In the genomic region with DNA sequence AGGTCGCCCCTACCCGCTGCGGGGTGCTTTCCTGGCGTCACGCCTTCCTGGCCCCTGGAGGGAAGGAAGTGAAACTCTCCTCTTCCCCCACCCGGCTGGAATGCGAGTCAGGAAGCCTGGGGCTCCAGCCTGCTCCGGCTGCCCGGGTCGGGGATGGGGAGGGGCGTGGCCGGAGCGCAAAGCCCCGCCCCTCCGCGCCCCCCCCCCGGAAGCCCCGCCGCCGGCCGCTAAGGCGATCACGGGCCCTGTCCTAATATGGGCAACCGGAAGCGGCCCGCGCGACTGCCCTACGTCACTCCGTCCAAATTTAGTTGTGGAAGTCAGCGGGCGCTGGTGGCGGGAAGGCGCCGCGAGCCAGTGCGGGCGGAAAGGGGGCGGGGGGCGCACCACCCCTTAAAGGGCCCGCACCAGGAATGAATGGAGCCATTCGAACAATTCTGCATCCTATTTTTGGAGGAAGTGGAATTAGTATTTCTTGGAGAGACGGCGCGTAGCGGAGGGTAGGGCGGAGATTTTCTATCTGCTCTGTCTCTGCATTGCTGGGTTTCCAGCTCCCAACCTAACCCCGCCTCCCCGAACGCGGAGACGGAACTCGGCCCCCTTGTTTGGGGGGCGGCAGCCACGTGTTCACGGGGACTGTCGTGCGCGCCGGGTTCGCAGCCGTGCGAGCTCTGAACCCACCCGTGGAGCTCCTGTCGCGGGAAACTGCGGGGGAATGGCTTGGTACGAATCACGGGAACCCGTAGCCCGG, we compare ENCODE assay signal across 8 cellular contexts. TPM values are rescaled to one million over a fixed set of nuclear protein-coding genes. Genes with fewer than 3 reads are reported as not detected.
A peak's percentile ranks its signal among the peaks of the same experiment; 100 is the strongest.
DNase-seq lines count a peak whose midpoint lies in the region; ATAC-seq and TF ChIP-seq lines count a peak whose summit lies in the region.

No MANE protein-coding gene starts in this region.

- TF ChIP-seq RAD21 in SK-N-SH (IDR thresholded peaks at IDR 0.05; ENCODE audit: low read length), result no peak; the same call in 1 of the 2 replicates

- WGBS in SK-N-SH (ENCODE audit: low lambda C conversion rate), result 0% methylated on average over 24 of the region's 71 CpGs
- 1% methylated on average over 15 of the region's 71 CpGs; no CpG with 5 or more reads in 1 of the 2 donors for WGBS in gastroesophageal sphincter (ENCODE audit: low coverage in 1 of 2), 2 donors

- peak overlapping the region; percentile 98 to 99 for H3K27ac ChIP-seq in SK-N-SH (ENCODE audit: low read depth in 2 of 2, low read length in 1 of 2)
- H3K27ac ChIP-seq in gastroesophageal sphincter, result peak overlapping the region; percentile 98 to 100 (median 99)
- H3K27ac ChIP-seq in substantia nigra (ENCODE audit: low read depth, low read length, poor library complexity, severe bottlenecking), result peak overlapping the region; percentile 91

- peak overlapping the region; percentile 98 for H3K4me2 ChIP-seq in SK-N-SH

- peak overlapping the region; percentile 94 for H3K9ac ChIP-seq in SK-N-SH

- H2AFZ ChIP-seq in SK-N-SH (ENCODE audit: low read depth), result peak overlapping the region; percentile 39; the same call in 1 of the 2 replicates

- TF ChIP-seq CTCF in SK-N-SH (IDR thresholded peaks at IDR 0.05), result no peak
- peak in 2 of 4 experiments; percentile 24 to 32 for TF ChIP-seq CTCF in gastroesophageal sphincter (IDR thresholded peaks at IDR 0.05)

- H3K4me3 ChIP-seq in SK-N-SH (ENCODE audit: low read depth in 2 of 2, low read length in 1 of 2) (peak overlapping the region; percentile 90 to 94), gastroesophageal sphincter (peak overlapping the region; percentile 94 to 96)

- ATAC-seq in gastroesophageal sphincter, result peak; percentile 73

- H3K79me2 ChIP-seq in SK-N-SH (ENCODE audit: insufficient read depth), result peaks cover 64% of the 10 kb centered on the region

- H3F3A ChIP-seq in SK-N-SH (replicated peaks; ENCODE audit: insufficient read depth), result peaks cover 29% of the 10 kb centered on the region

- peaks cover 25% of the 10 kb centered on the region for H4K20me1 ChIP-seq in SK-N-SH (ENCODE audit: insufficient read depth)

- H3K9me2 ChIP-seq in SK-N-SH, result no peaks in the 10 kb centered on the region

- DNase-seq in ELR (ENCODE audit: low read depth), result peak; percentile 98
- peak; percentile 94 for DNase-seq in HEK293T (ENCODE audit: extremely low spot score)
- DNase-seq in NCI-H1092 treated with DMSO at 0.1 percent for 48 hours (lab: John Stamatoyannopoulos, UW), result peak; percentile 96
- DNase-seq in SK-N-SH, result peak; percentile 95
- DNase-seq in activated naive CD4-positive, alpha-beta T cell treated with anti-CD3 and anti-CD28 coated beads, Interleukin-2, amount 50 U/mL, for 16 hours, result peak; percentile 94
- DNase-seq in nucleus accumbens (lab: John Stamatoyannopoulos, UW), result peak; percentile 61 to 99 (median 95)
- DNase-seq in substantia nigra (lab: John Stamatoyannopoulos, UW), result peak; percentile 70 to 99 (median 96)

- CTCF ChIA-PET in HEK293T (lab: Yijun Ruan, JAX) (interaction anchor here (0.9 kb wide), 1 partner anchor 9 kb away, joined by 4 read pairs; no protein-coding TSS in a partner anchor), SK-N-SH (lab: Yijun Ruan, JAX) (interaction anchor here (0.8 to 1.8 kb wide), 13 partner anchors 12 to 186 kb away, joined by 3 to 11 read pairs (median 5); a partner anchor contains a TSS)

- H3K27me3 ChIP-seq in SK-N-SH (ENCODE audit: insufficient read depth) (no peaks in the 10 kb centered on the region), gastroesophageal sphincter (no peaks in the 10 kb centered on the region)

- TF ChIP-seq POLR2A in gastroesophageal sphincter (IDR thresholded peaks at IDR 0.05), result peak; percentile 98

- H3K36me3 ChIP-seq in SK-N-SH (replicated peaks in 1 of 2; ENCODE audit: control insufficient read depth in 1 of 2, insufficient read depth in 2 of 2, low read length in 1 of 2) (peaks cover 0 to 19% of the 10 kb centered on the region in 2 experiments), gastroesophageal sphincter (no peaks in the 10 kb centered on the region)

- POLR2A ChIA-PET in HEK293T (lab: Yijun Ruan, JAX), result interaction anchor here (0.7 to 2.2 kb wide), 28 partner anchors 10 to 612 kb away, joined by 3 to 66 read pairs (median 4); a partner anchor contains a TSS
- POLR2A ChIA-PET in SK-N-SH (lab: Yijun Ruan, JAX), result interaction anchor here (0.7 to 2.2 kb wide), 14 partner anchors 9 to 1974 kb away, joined by 3 to 73 read pairs (median 4); a partner anchor contains a TSS

- peaks cover 4 to 23% of the 10 kb centered on the region in 2 experiments; a peak in 1 of 4 replicates for H3K4me1 ChIP-seq in SK-N-SH (ENCODE audit: control insufficient read depth in 1 of 2, insufficient read depth in 2 of 2, low read depth in 1 of 2, low read length in 1 of 2)
- peaks cover 0 to 70% (median 23%) of the 10 kb centered on the region in 3 donors for H3K4me1 ChIP-seq in gastroesophageal sphincter

- TF ChIP-seq EP300 in SK-N-SH (IDR thresholded peaks at IDR 0.05; ENCODE audit: borderline replicate concordance in 1 of 2, low read depth in 1 of 2, low read length in 1 of 2), result no peak
- no peak for TF ChIP-seq EP300 in gastroesophageal sphincter (IDR thresholded peaks at IDR 0.05)

- H3K9me3 ChIP-seq in SK-N-SH, result no peaks in the 10 kb centered on the region
- no peaks in the 10 kb centered on the region for H3K9me3 ChIP-seq in gastroesophageal sphincter

TF ChIP-seq in HEK293T, 16 proteins besides CTCF, POLR2A, EP300 and RAD21:
- peak; percentile 48; the same call in 1 of the 2 replicates for TF ChIP-seq FOXM1 (IDR thresholded peaks at IDR 0.05; ENCODE audit: borderline replicate concordance)
- TF ChIP-seq L3MBTL2 (conservative IDR thresholded peaks at IDR 0.05), result peak; percentile 76
- TF ChIP-seq, protein P1, sequence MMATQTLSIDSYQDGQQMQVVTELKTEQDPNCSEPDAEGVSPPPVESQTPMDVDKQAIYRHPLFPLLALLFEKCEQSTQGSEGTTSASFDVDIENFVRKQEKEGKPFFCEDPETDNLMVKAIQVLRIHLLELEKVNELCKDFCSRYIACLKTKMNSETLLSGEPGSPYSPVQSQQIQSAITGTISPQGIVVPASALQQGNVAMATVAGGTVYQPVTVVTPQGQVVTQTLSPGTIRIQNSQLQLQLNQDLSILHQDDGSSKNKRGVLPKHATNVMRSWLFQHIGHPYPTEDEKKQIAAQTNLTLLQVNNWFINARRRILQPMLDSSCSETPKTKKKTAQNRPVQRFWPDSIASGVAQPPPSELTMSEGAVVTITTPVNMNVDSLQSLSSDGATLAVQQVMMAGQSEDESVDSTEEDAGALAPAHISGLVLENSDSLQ (IDR thresholded peaks at IDR 0.05), result peak; percentile 40; the same call in 1 of the 2 replicates
- no peak for TF ChIP-seq ELF4 (IDR thresholded peaks at IDR 0.05)

TF ChIP-seq in SK-N-SH, 30 proteins besides CTCF, POLR2A, EP300 and RAD21 (continues in another document):
- TF ChIP-seq GABPA (IDR thresholded peaks at IDR 0.05; ENCODE audit: low read depth) (peak; percentile 71), FOXJ3 (CRISPR knock-in tag; IDR thresholded peaks at IDR 0.05) (no peak), MEF2A (IDR thresholded peaks at IDR 0.05; ENCODE audit: borderline replicate concordance, low read depth) (peak; percentile 72; the same call in 1 of the 2 replicates), TEAD4 (IDR thresholded peaks at IDR 0.05; ENCODE audit: borderline replicate concordance, insufficient read depth) (peak; percentile 81), SMC3 (IDR thresholded peaks at IDR 0.05; ENCODE audit: low read depth, low read length) (peak; percentile 16; the same call in 1 of the 2 replicates), POLR2AphosphoS5 (IDR thresholded peaks at IDR 0.05; ENCODE audit: low read depth, low read length) (peak; percentile 97), MXI1 (IDR thresholded peaks at IDR 0.05; ENCODE audit: low read depth, low read length) (peak; percentile 95), YY1 (IDR thresholded peaks at IDR 0.05; ENCODE audit: low read depth) (0 out of 2 replicates have a peak, but pooled peaks have one; percentile 34), NRF1 (IDR thresholded peaks at IDR 0.05; ENCODE audit: low read depth, low read length) (no peak), FOXM1 (IDR thresholded peaks at IDR 0.05; ENCODE audit: low read depth) (no peak)
- TF ChIP-seq, protein P2, sequence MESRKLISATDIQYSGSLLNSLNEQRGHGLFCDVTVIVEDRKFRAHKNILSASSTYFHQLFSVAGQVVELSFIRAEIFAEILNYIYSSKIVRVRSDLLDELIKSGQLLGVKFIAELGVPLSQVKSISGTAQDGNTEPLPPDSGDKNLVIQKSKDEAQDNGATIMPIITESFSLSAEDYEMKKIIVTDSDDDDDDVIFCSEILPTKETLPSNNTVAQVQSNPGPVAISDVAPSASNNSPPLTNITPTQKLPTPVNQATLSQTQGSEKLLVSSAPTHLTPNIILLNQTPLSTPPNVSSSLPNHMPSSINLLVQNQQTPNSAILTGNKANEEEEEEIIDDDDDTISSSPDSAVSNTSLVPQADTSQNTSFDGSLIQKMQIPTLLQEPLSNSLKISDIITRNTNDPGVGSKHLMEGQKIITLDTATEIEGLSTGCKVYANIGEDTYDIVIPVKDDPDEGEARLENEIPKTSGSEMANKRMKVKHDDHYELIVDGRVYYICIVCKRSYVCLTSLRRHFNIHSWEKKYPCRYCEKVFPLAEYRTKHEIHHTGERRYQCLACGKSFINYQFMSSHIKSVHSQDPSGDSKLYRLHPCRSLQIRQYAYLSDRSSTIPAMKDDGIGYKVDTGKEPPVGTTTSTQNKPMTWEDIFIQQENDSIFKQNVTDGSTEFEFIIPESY (IDR thresholded peaks at IDR 0.05; ENCODE audit: borderline replicate concordance, low read depth), result no peak

RNA-seq across cellular contexts. Expression of a gene that starts 1.6 kb away (rescaled TPM):
- polyA plus RNA-seq in SK-N-SH (2012; rRNA removed), result 55.7 and 115 TPM in 2 replicates
- 56.1 and 82.2 TPM in 2 replicates for polyA plus RNA-seq in SK-N-SH (2012; cell fraction: cytosol; rRNA removed)
- polyA plus RNA-seq in SK-N-SH (2012; cell fraction: nucleus; rRNA removed), result 210 and 342 TPM in 2 replicates
- 10 to 100 TPM; 33.8 to 62.1 (median 48.0) TPM for total RNA-seq in gastroesophageal sphincter

RNA-seq across cellular contexts. Expression of a gene that starts 1.6 kb away (rescaled TPM):
- polyA plus RNA-seq in SK-N-SH (2012; rRNA removed), result 143 and 163 TPM in 2 replicates
- 105 and 124 TPM in 2 replicates for polyA plus RNA-seq in SK-N-SH (2012; cell fraction: cytosol; rRNA removed)
- polyA plus RNA-seq in SK-N-SH (2012; cell fraction: nucleus; rRNA removed), result 322 and 532 TPM in 2 replicates
- total RNA-seq in gastroesophageal sphincter, result 10 to 100 TPM; 45.1 to 69.0 (median 53.0) TPM

RNA-seq across cellular contexts. Expression of a gene that starts 33.7 kb away (rescaled TPM):
- 72.8 and 127 TPM in 2 replicates for polyA plus RNA-seq in SK-N-SH (2012; rRNA removed)
- polyA plus RNA-seq in SK-N-SH (2012; cell fraction: cytosol; rRNA removed), result 36.3 and 58.8 TPM in 2 replicates
- polyA plus RNA-seq in SK-N-SH (2012; cell fraction: nucleus; rRNA removed), result 107 and 113 TPM in 2 replicates
- total RNA-seq in gastroesophageal sphincter, result 10 to 100 TPM; 23.8 to 55.2 (median 26.2) TPM

RNA-seq across cellular contexts. Expression of a gene that starts 35.2 kb away (rescaled TPM):
- polyA plus RNA-seq in SK-N-SH (2012; rRNA removed), result 60.9 and 64.9 TPM in 2 replicates
- polyA plus RNA-seq in SK-N-SH (2012; cell fraction: cytosol; rRNA removed), result 15.7 and 22.8 TPM in 2 replicates
- 485 and 635 TPM in 2 replicates for polyA plus RNA-seq in SK-N-SH (2012; cell fraction: nucleus; rRNA removed)
- 10 to 100 TPM; 25.7 to 30.0 (median 28.7) TPM for total RNA-seq in gastroesophageal sphincter

RNA-seq across cellular contexts. Expression of a gene that starts 49.1 kb away (rescaled TPM):
- polyA plus RNA-seq in SK-N-SH (2012; rRNA removed), result 1.1 and 2.2 TPM in 2 replicates
- polyA plus RNA-seq in SK-N-SH (2012; cell fraction: cytosol; rRNA removed), result 0.80 and 1.8 TPM in 2 replicates
- polyA plus RNA-seq in SK-N-SH (2012; cell fraction: nucleus; rRNA removed), result 3.7 and 4.9 TPM in 2 replicates
- total RNA-seq in gastroesophageal sphincter, result 10 to 100 TPM in 2 of 4 donors, 1 to 10 TPM in 2; 9.9 to 11.8 (median 10.8) TPM

Comparison
In these comparisons a context has a peak if more than half of its experiments do, and no peak if none do; other contexts are left out.
1. Peak in every context shown above with its lines: DNase-seq, ATAC-seq, H3K4me3 ChIP-seq and H3K27ac ChIP-seq.